In genomic region chr9:114223564-114224246, GRCh38 we compare ENCODE assay signal across 1 cellular context.
TF ChIP-seq lines count a peak whose summit lies in the region.

No MANE protein-coding gene starts in this region.

TF ChIP-seq in K562, 482 proteins besides CTCF, POLR2A, EP300 and RAD21 (continued from another document):
- no peak for TF ChIP-seq TFAP4 (CRISPR knock-in tag; IDR thresholded peaks at IDR 0.05; ENCODE audit: borderline replicate concordance)
- no peak for TF ChIP-seq BRF2 (IDR thresholded peaks at IDR 0.05; ENCODE audit: borderline replicate concordance, insufficient read depth, insufficient read length)
- TF ChIP-seq ZNF274 (IDR thresholded peaks at IDR 0.05; ENCODE audit: borderline replicate concordance, low read depth, low read length) = no peak
- TF ChIP-seq CEBPG (CRISPR knock-in tag; IDR thresholded peaks at IDR 0.05) = no peak
- TF ChIP-seq CEBPG (tag; conservative IDR thresholded peaks at IDR 0.05 in 1 of 2, IDR thresholded peaks at IDR 0.05 in 1 of 2) = no peak
- peak; percentile 98 for TF ChIP-seq ZBTB17 (CRISPR knock-in tag; IDR thresholded peaks at IDR 0.05)
